ENCODE assay signal across 1 cellular context in genomic region chr11:70210051-70210501, GRCh38.
TF ChIP-seq lines count a peak whose summit lies in the region.

No MANE protein-coding gene starts in this region.

TF ChIP-seq in HepG2, 621 proteins besides CTCF, POLR2A, EP300 and RAD21 (continued from another document):
- no peak for TF ChIP-seq ETV5 (CRISPR knock-in tag; IDR thresholded peaks at IDR 0.05; ENCODE audit: borderline replicate concordance)
